In genomic region chr12:32482226-32482625, GRCh38 we compare ENCODE assay signal across 9 cellular contexts.
DNase-seq lines count a peak whose midpoint lies in the region; ATAC-seq lines count a peak whose summit lies in the region.
"Had no signal": no experiment of that assay in that cellular context is flagged by ENCODE, and none has a peak within 500 bp of the region (broad histone marks: within the 10 kb centered on the region; RNA-seq: fewer than 3 reads in every experiment).

No MANE protein-coding gene starts in this region.

- H3K9me3 Mint-ChIP-seq in activated naive CD4-positive, alpha-beta T cell treated with anti-CD3 and anti-CD28 coated beads, Interleukin-2, amount 50 U/mL, for 72 hours, result no peaks in the 10 kb centered on the region

- no peaks in the 10 kb centered on the region for H3K36me3 Mint-ChIP-seq in activated naive CD4-positive, alpha-beta T cell treated with anti-CD3 and anti-CD28 coated beads, Interleukin-2, amount 50 U/mL, for 72 hours

- no peak overlapping the region for H3K27ac Mint-ChIP-seq in activated naive CD4-positive, alpha-beta T cell treated with anti-CD3 and anti-CD28 coated beads, Interleukin-2, amount 50 U/mL, for 72 hours

- peak; percentile 87 for ATAC-seq in GM18498 (IDR thresholded peaks at IDR 0.05; ENCODE audit: unreplicated experiment)
- ATAC-seq in HG02610 (IDR thresholded peaks at IDR 0.05; ENCODE audit: unreplicated experiment), result peak; percentile 45
- ATAC-seq in activated naive CD4-positive, alpha-beta T cell treated with anti-CD3 and anti-CD28 coated beads, Interleukin-2, amount 50 U/mL, for 72 hours, result no peak
- no peak for ATAC-seq in GM19324 (IDR thresholded peaks at IDR 0.05; ENCODE audit: low FRiP score, unreplicated experiment)

- DNase-seq in MV-4-11 (lab: John Stamatoyannopoulos, UW), result peak; percentile 96
- peak; percentile 33 for DNase-seq in inferior parietal cortex (ENCODE audit: extremely low spot score)
- DNase-seq in kidney glomerular epithelial cell (lab: John Stamatoyannopoulos, UW), result no peak
- DNase-seq in activated naive CD4-positive, alpha-beta T cell treated with anti-CD3 and anti-CD28 coated beads, Interleukin-2, amount 50 U/mL, for 72 hours (ENCODE audit: low spot score in 2 of 2), result no peak
- no peak for DNase-seq in NCI-H748 treated with DMSO at 0.1 percent for 48 hours (lab: John Stamatoyannopoulos, UW)
- DNase-seq: DMS79 had no signal

Comparison
In these comparisons a context has a peak if more than half of its experiments do, and no peak if none do; other contexts are left out.
1. ATAC-seq: peak in GM18498 (single experiment) and HG02610 (single experiment); none in activated naive CD4-positive, alpha-beta T cell treated with anti-CD3 and anti-CD28 coated beads, Interleukin-2, amount 50 U/mL, for 72 hours (0 of 2) and GM19324 (single experiment).
2. DNase-seq: peak in MV-4-11 (single experiment) and inferior parietal cortex (single experiment); none in kidney glomerular epithelial cell (single experiment), activated naive CD4-positive, alpha-beta T cell treated with anti-CD3 and anti-CD28 coated beads, Interleukin-2, amount 50 U/mL, for 72 hours (0 of 2) and NCI-H748 treated with DMSO at 0.1 percent for 48 hours (single experiment).